In genomic region chr5:149757956-149758355, GRCh38 we compare ENCODE assay signal across 30 cellular contexts. TPM values are rescaled to one million over a fixed set of nuclear protein-coding genes. Genes with fewer than 3 reads are reported as not detected.
A peak's percentile ranks its signal among the peaks of the same experiment; 100 is the strongest.
DNase-seq lines count a peak whose midpoint lies in the region; ATAC-seq, FAIRE-seq and TF ChIP-seq lines count a peak whose summit lies in the region.
"Had no signal": no experiment of that assay in that cellular context is flagged by ENCODE, and none has a peak within 500 bp of the region (broad histone marks: within the 10 kb centered on the region; RNA-seq: fewer than 3 reads in every experiment).

No MANE protein-coding gene starts in this region.

- H3K27ac ChIP-seq in right lobe of liver (no peak overlapping the region), HepG2 (ENCODE audit: extremely low read length, insufficient read depth, low read length) (no peak overlapping the region)
- H3K27ac ChIP-seq: ascending aorta, cardiac muscle cell, suprapubic skin had no signal

- H3K9ac ChIP-seq in HepG2 (ENCODE audit: insufficient read depth, low read depth, low read length), result no peak overlapping the region

- H3K36me3 ChIP-seq in right lobe of liver (no peaks in the 10 kb centered on the region), HepG2 (replicated peaks in 1 of 2; ENCODE audit: control insufficient read depth in 1 of 2, insufficient read depth in 2 of 2, low read length in 2 of 2) (no peaks in the 10 kb centered on the region)
- H3K36me3 ChIP-seq: ascending aorta, cardiac muscle cell, suprapubic skin had no signal

- H3K4me1 ChIP-seq in right lobe of liver, result peaks cover 0 to 13% (median 0%) of the 10 kb centered on the region in 4 donors
- peaks cover 8% of the 10 kb centered on the region; the same call in 1 of the 2 replicates for H3K4me1 ChIP-seq in HepG2 (ENCODE audit: insufficient read depth, low read length)
- H3K4me1 ChIP-seq: ascending aorta had no signal

- intact Hi-C loops in right lobe of liver (cut with DNase I) (no loop called here), HepG2 (cut with micrococcal nuclease; ENCODE audit: unreplicated experiment) (loop anchor here (1.0 kb wide), 1 partner anchor 25 kb away; no protein-coding TSS in a partner anchor)

- no peak for TF ChIP-seq RAD21 in HepG2 (CRISPR knock-in tag; IDR thresholded peaks at IDR 0.05)

- in situ Hi-C loops in HepG2 (cut with HindIII; ENCODE audit: extremely low pct_ligation_motif_present, low pct_unique_long_range_greater_than_20kb), result no loop called here

- H3K4me2 ChIP-seq in HepG2 (ENCODE audit: low read depth, low read length), result no peak overlapping the region

- WGBS in right lobe of liver (ENCODE audit: insufficient coverage, low coverage, low lambda C conversion rate, missing lambda C conversion rate), result 0% methylated on average over 1 of the region's 3 CpGs
- 69% methylated on average over 3 of the region's 3 CpGs for WGBS in HepG2 (ENCODE audit: low lambda C conversion rate)

- no TSS peak for BruUV-seq in HepG2 (replicated peaks; lab: Mats Ljungman, UMichigan)

- TF ChIP-seq POLR2A in right lobe of liver (IDR thresholded peaks at IDR 0.05) (no peak), HepG2 (IDR thresholded peaks at IDR 0.05; ENCODE audit: insufficient read depth in 1 of 2, low read depth in 2 of 2, low read length in 2 of 2) (no peak)

- TF ChIP-seq EP300 in HepG2 (IDR thresholded peaks at IDR 0.05; ENCODE audit: low read depth in 2 of 2, low read length in 2 of 2), result no peak
- TF ChIP-seq EP300 in HepG2 (CRISPR knock-in tag; IDR thresholded peaks at IDR 0.05; ENCODE audit: borderline replicate concordance), result no peak

- H3K27me3 ChIP-seq in right lobe of liver (no peaks in the 10 kb centered on the region), HepG2 (ENCODE audit: control insufficient read depth in 1 of 2, insufficient read depth in 2 of 2, low read length in 2 of 2) (no peaks in the 10 kb centered on the region)
- H3K27me3 ChIP-seq: ascending aorta, cardiac muscle cell, heart left ventricle, suprapubic skin had no signal

- FAIRE-seq in HepG2 (lab: Jason Lieb, UNC), result no peak
- FAIRE-seq: A204.1, keratinocyte had no signal

- CTCF ChIA-PET in HepG2 (lab: Yijun Ruan, JAX; ENCODE audit: low intra/inter-chr PET ratio, low total read pairs), result no interaction called here

- H3K4me3 ChIP-seq in right lobe of liver, result no peak overlapping the region
- no peak overlapping the region for H3K4me3 ChIP-seq in HepG2 (replicated peaks in 1 of 3; ENCODE audit: insufficient read depth in 1 of 3, low read depth in 2 of 3, low read length in 3 of 3)
- H3K4me3 ChIP-seq: ascending aorta, cardiac muscle cell, heart left ventricle, suprapubic skin had no signal

- peak; percentile 19 to 67 (median 44) for ATAC-seq in right lobe of liver
- no peak for ATAC-seq in HepG2
- ATAC-seq in HG03457 (IDR thresholded peaks at IDR 0.05; ENCODE audit: unreplicated experiment), result no peak
- ATAC-seq in HG02970 (IDR thresholded peaks at IDR 0.05; ENCODE audit: low FRiP score, unreplicated experiment), result no peak
- ATAC-seq: heart left ventricle, right cardiac atrium had no signal

- no peaks in the 10 kb centered on the region for H4K20me1 ChIP-seq in HepG2 (ENCODE audit: insufficient read depth, low read length)

- no peak for TF ChIP-seq CTCF in right lobe of liver (IDR thresholded peaks at IDR 0.05)
- TF ChIP-seq CTCF in HepG2 (CRISPR knock-in tag; IDR thresholded peaks at IDR 0.05), result no peak

- no peak overlapping the region for H2AFZ ChIP-seq in HepG2 (ENCODE audit: low read length)

- DNase-seq in right lobe of liver (no peak), HepG2 (ENCODE audit: low spot score) (no peak), kidney tubule cell (ENCODE audit: low spot score) (peak; percentile 41), renal cortical epithelial cell (ENCODE audit: low read depth) (peak; percentile 83), C1 segment of cervical spinal cord (lab: John Stamatoyannopoulos, UW) (no peak), hypothalamus (lab: John Stamatoyannopoulos, UW) (no peak)
- DNase-seq: activated B cell treated with CpG ODN at 0.5 μM for 24 hours; activated CD4-positive, alpha-beta T cell treated with anti-CD3 and anti-CD28 coated beads, Interleukin-2, amount 50 U/mL, for 1 hour; activated effector memory CD4-positive, alpha-beta T cell treated with anti-CD3 and anti-CD28 coated beads, Interleukin-2, amount 50 U/mL, for 16 hours; activated naive CD8-positive, alpha-beta T cell treated with anti-CD3 and anti-CD28 coated beads, Interleukin-2, amount 10 ng/mL, durations not matched to agents 7 days and 5 days; activated T-cell treated with anti-CD3 and anti-CD28 coated beads, Interleukin-2, amount 50 U/mL, for 24 hours; CD4-positive, CD25-positive, alpha-beta regulatory T cell; cortex of kidney; DND-41; effector memory CD4-positive, alpha-beta T cell; erythroblast; GF-D8; heart left ventricle; NCI-H1694; NCI-H446; right cardiac atrium; RPMI8226; stimulated activated CD4-positive, alpha-beta T cell treated with anti-CD3 and anti-CD28 coated beads, Interleukin-4, amount 100 ng/mL, for 4 hours had no signal

- POLR2A ChIA-PET in HepG2 (lab: Yijun Ruan, JAX), result interaction anchor here (0.6 kb wide), 1 partner anchor 24 kb away, joined by 4 read pairs; no protein-coding TSS in a partner anchor

- H3K9me3 ChIP-seq in right lobe of liver, result no peaks in the 10 kb centered on the region
- H3K9me3 ChIP-seq in HepG2 (ENCODE audit: low read length), result no peaks in the 10 kb centered on the region
- H3K9me3 ChIP-seq: ascending aorta, heart left ventricle, suprapubic skin had no signal

- no peaks in the 10 kb centered on the region for H3K79me2 ChIP-seq in HepG2 (ENCODE audit: insufficient read depth, low read length)

TF ChIP-seq in HepG2, 621 proteins besides CTCF, POLR2A, EP300 and RAD21 (continues in another document):
- TF ChIP-seq FOXA1 (IDR thresholded peaks at IDR 0.05), result no peak
- no peak for TF ChIP-seq FOXA1 (CRISPR knock-in tag; IDR thresholded peaks at IDR 0.05)
- TF ChIP-seq JDP2 (CRISPR knock-in tag; IDR thresholded peaks at IDR 0.05; ENCODE audit: borderline replicate concordance), result no peak
- TF ChIP-seq GMEB1 (CRISPR knock-in tag; IDR thresholded peaks at IDR 0.05; ENCODE audit: borderline replicate concordance), result no peak
- no peak for TF ChIP-seq ZMYM3 (CRISPR knock-in tag; IDR thresholded peaks at IDR 0.05)
- no peak for TF ChIP-seq TMF1 (CRISPR knock-in tag; IDR thresholded peaks at IDR 0.05; ENCODE audit: low read depth)
- TF ChIP-seq GRHL1 (CRISPR knock-in tag; conservative IDR thresholded peaks at IDR 0.05), result no peak
- TF ChIP-seq KDM5A (IDR thresholded peaks at IDR 0.05; ENCODE audit: borderline replicate concordance, low read length), result no peak
- TF ChIP-seq ZNF263 (CRISPR knock-in tag; IDR thresholded peaks at IDR 0.05), result no peak
- TF ChIP-seq ZNF3 (CRISPR knock-in tag; IDR thresholded peaks at IDR 0.05), result no peak

RNA-seq across cellular contexts. Expression of gene PPARGC1B, which starts 27.8 kb away (rescaled TPM):
- total RNA-seq in right lobe of liver (1 to 10 TPM; 2.3 to 7.5 (median 3.9) TPM), HepG2 (2016; rRNA removed; fragmentation: Illumina TruSeq; extraction: Trizol) (0.73 and 1.1 TPM in 2 replicates), renal cortical epithelial cell (0.52 and 0.55 TPM in 2 replicates)
- 0.30 and 0.35 TPM in 2 replicates for total RNA-seq in HepG2 (2016; cell fraction: cytosol; rRNA removed; fragmentation: Illumina TruSeq; extraction: Trizol; ENCODE audit: low read depth)
- 0.76 and 0.92 TPM in 2 replicates for total RNA-seq in HepG2 (2016; cell fraction: insoluble cytoplasmic fraction; rRNA removed; fragmentation: Illumina TruSeq; extraction: Trizol)
- 0.41 and 0.49 TPM in 2 replicates for total RNA-seq in HepG2 (2016; cell fraction: membrane; rRNA removed; fragmentation: Illumina TruSeq; extraction: Trizol)
- 1.4 and 2.4 TPM in 2 replicates for total RNA-seq in HepG2 (2016; cell fraction: nucleus; rRNA removed; fragmentation: Illumina TruSeq; extraction: Trizol)
- 0.13 and 0.24 TPM in 2 replicates for polyA plus RNA-seq in HepG2 (2011; rRNA removed)
- polyA plus RNA-seq in HepG2 (2011; cell fraction: cytosol; rRNA removed), result 0.11 and 0.12 TPM in 2 replicates
- 1.3 and 1.4 TPM in 2 replicates for polyA plus RNA-seq in HepG2 (2011; cell fraction: nucleus; rRNA removed)
- polyA plus RNA-seq in HepG2 (2012), result 0.12 and 0.28 TPM in 2 replicates
- 0.07 and 0.09 TPM in 2 replicates for polyA plus RNA-seq in HepG2 (2016; cell fraction: cytosol; fragmentation: Illumina TruSeq; extraction: Trizol; ENCODE audit: low read depth)
- 0.50 and 0.53 TPM in 2 replicates for polyA plus RNA-seq in HepG2 (2016; cell fraction: insoluble cytoplasmic fraction; fragmentation: Illumina TruSeq; extraction: Trizol; ENCODE audit: low read depth)
- 0.06 and 0.14 TPM in 2 replicates for polyA plus RNA-seq in HepG2 (2016; cell fraction: membrane; fragmentation: Illumina TruSeq; extraction: Trizol; ENCODE audit: low read depth)
- 1.8 and 2.1 TPM in 2 replicates for polyA plus RNA-seq in HepG2 (2016; cell fraction: nucleus; fragmentation: Illumina TruSeq; extraction: Trizol; ENCODE audit: insufficient read depth, low read depth)
- 0.78 and 4.8 TPM in 2 replicates for polyA minus RNA-seq in HepG2 (2011; rRNA and poly(A)+ RNA removed; ENCODE audit: low replicate concordance)
- polyA minus RNA-seq in HepG2 (2011; cell fraction: cytosol; rRNA and poly(A)+ RNA removed), result 0.35 and 0.40 TPM in 2 replicates
- polyA minus RNA-seq in HepG2 (2011; cell fraction: nucleus; rRNA and poly(A)+ RNA removed), result 0.90 and 1.1 TPM in 2 replicates

Comparison
In these comparisons a context has a peak if more than half of its experiments do, and no peak if none do; other contexts are left out.
1. ATAC-seq: peak in right lobe of liver (4 of 4); none in HepG2 (single experiment), HG03457 (single experiment) and HG02970 (single experiment).
2. DNase-seq: peak in kidney tubule cell (single experiment) and renal cortical epithelial cell (single experiment); none in right lobe of liver (0 of 3), HepG2 (single experiment), C1 segment of cervical spinal cord (0 of 14) and hypothalamus (0 of 51).